ENCODE assay signal across 7 cellular contexts in genomic region chr7:32979902-32980301, GRCh38. TPM values are rescaled to one million over a fixed set of nuclear protein-coding genes. Genes with fewer than 3 reads are reported as not detected.
DNase-seq lines count a peak whose midpoint lies in the region; FAIRE-seq and TF ChIP-seq lines count a peak whose summit lies in the region.
"Not testable (repeated sequence)": the region's sequence is repeated elsewhere in the genome, so short reads cannot be mapped to it uniquely, and the experiment has no call there.

No MANE protein-coding gene starts in this region.

- CTCF ChIA-PET in Calu3 (lab: Charles Lee); PC-9 (lab: Charles Lee); MCF 10A (lab: Yijun Ruan, JAX); H1 (lab: Charles Lee; ENCODE audit: partially characterized antibody): not testable (repeated sequence)

- H3K9me3 Mint-ChIP-seq in Calu3 (ENCODE audit: low read depth, unreplicated experiment); HFFc6; MCF 10A (ENCODE audit: unreplicated experiment): not testable (repeated sequence)

- H3K4ac ChIP-seq in H1 (replicated peaks; ENCODE audit: insufficient read length, low read depth, low read length): not testable (repeated sequence)

- H3K23me2 ChIP-seq in H1 (ENCODE audit: low read depth, low read length): not testable (repeated sequence)

- H3K9me2 ChIP-seq in PC-9 (ENCODE audit: insufficient read depth): not testable (repeated sequence)

- not testable (repeated sequence) for H3K9ac ChIP-seq in H1 (replicated peaks in 1 of 4; ENCODE audit: extremely low read depth in 1 of 4, low read depth in 3 of 4, low read length in 3 of 4); smooth muscle cell (ENCODE audit: low read depth)

- not testable (repeated sequence) for H2AFZ ChIP-seq in PC-9; H1 (ENCODE audit: low read length); smooth muscle cell (ENCODE audit: low read depth)

- H3K4me1 ChIP-seq in PC-9 (replicated peaks; ENCODE audit: insufficient read depth): peaks cover 13% of the 10 kb centered on the region
- not testable (repeated sequence) for H3K4me1 ChIP-seq in H1 (replicated peaks in 1 of 4; ENCODE audit: control insufficient read depth in 3 of 4, insufficient read depth in 4 of 4, low read length in 3 of 4); smooth muscle cell (ENCODE audit: low read depth)

- H3K79me2 ChIP-seq in PC-9 (ENCODE audit: low read depth); H1 (ENCODE audit: control insufficient read depth in 1 of 2, insufficient read depth in 2 of 2, low read length in 2 of 2); smooth muscle cell (ENCODE audit: low read depth): not testable (repeated sequence)

- not testable (repeated sequence) for H4K20me1 ChIP-seq in PC-9 (ENCODE audit: insufficient read depth); H1 (replicated peaks in 1 of 2; ENCODE audit: control insufficient read depth in 1 of 2, insufficient read depth in 2 of 2, low read length in 2 of 2); smooth muscle cell (ENCODE audit: low read depth)

- not testable (repeated sequence) for H3K18ac ChIP-seq in H1 (ENCODE audit: extremely low read depth, low read length)

- H3K27ac ChIP-seq in PC-9: peak overlapping the region; percentile 57; the same call in 1 of the 2 replicates
- not testable (repeated sequence) for H3K27ac ChIP-seq in H1 (ENCODE audit: low read depth, low read length)
- H3K27ac ChIP-seq in smooth muscle cell (ENCODE audit: low read depth): peak overlapping the region; percentile 60

- not testable (repeated sequence) for H2BK12ac ChIP-seq in H1 (ENCODE audit: low read depth, low read length)

- H3K27me3 Mint-ChIP-seq in Calu3 (ENCODE audit: unreplicated experiment); HFFc6 (ENCODE audit: insufficient read depth); MCF 10A (ENCODE audit: insufficient read depth, unreplicated experiment): not testable (repeated sequence)

- H2BK5ac ChIP-seq in H1 (ENCODE audit: low read depth, low read length): not testable (repeated sequence)

- H3K27me3 ChIP-seq in PC-9 (ENCODE audit: insufficient read depth, low read depth); H1 (replicated peaks in 1 of 4; ENCODE audit: control insufficient read depth in 3 of 4, extremely low read depth in 1 of 4, insufficient read depth in 3 of 4, low read length in 3 of 4); smooth muscle cell (ENCODE audit: low read depth): not testable (repeated sequence)

- H3K79me1 ChIP-seq in H1 (ENCODE audit: low read depth, low read length): not testable (repeated sequence)

- TF ChIP-seq RAD21 in H1 (IDR thresholded peaks at IDR 0.05 in 1 of 2, conservative IDR thresholded peaks at IDR 0.05 in 1 of 2; ENCODE audit: low read depth in 2 of 2, low read length in 2 of 2): not testable (repeated sequence)

- not testable (repeated sequence) for TF ChIP-seq CTCF in Calu3 (IDR thresholded peaks at IDR 0.05; ENCODE audit: unreplicated experiment); HFFc6 (IDR thresholded peaks at IDR 0.05); PC-9 (conservative IDR thresholded peaks at IDR 0.05); astrocyte of the cerebellum (IDR thresholded peaks at IDR 0.05; ENCODE audit: low read depth, low read length, missing control alignments); MCF 10A (IDR thresholded peaks at IDR 0.05; ENCODE audit: unreplicated experiment); H1 (IDR thresholded peaks at IDR 0.05; ENCODE audit: control extremely low read depth in 1 of 3, insufficient read depth in 1 of 3, low read depth in 1 of 3, low read length in 3 of 3); smooth muscle cell (IDR thresholded peaks at IDR 0.05; ENCODE audit: borderline replicate concordance, insufficient read depth, poor library complexity, severe bottlenecking)

- not testable (repeated sequence) for H3K4me3 Mint-ChIP-seq in Calu3 (ENCODE audit: low read depth, unreplicated experiment); HFFc6; MCF 10A (ENCODE audit: unreplicated experiment)

- not testable (repeated sequence) for H2AK5ac ChIP-seq in H1 (ENCODE audit: low read depth, low read length)

- not testable (repeated sequence) for H3F3A ChIP-seq in PC-9 (ENCODE audit: insufficient read depth, low read depth); smooth muscle cell (ENCODE audit: low read depth)

- in situ Hi-C loops in astrocyte of the cerebellum (cut with HindIII; ENCODE audit: low sequenced_read_pairs): not testable (repeated sequence)

- not testable (repeated sequence) for TF ChIP-seq EP300 in H1 (IDR thresholded peaks at IDR 0.05; ENCODE audit: borderline replicate concordance in 1 of 2, low read depth in 2 of 2, low read length in 2 of 2)

- H3K36me3 ChIP-seq in PC-9 (ENCODE audit: low read depth); H1 (ENCODE audit: control insufficient read depth in 2 of 4, insufficient read depth in 4 of 4, low read length in 3 of 4); smooth muscle cell (ENCODE audit: low read depth): not testable (repeated sequence)

- H3K36me3 Mint-ChIP-seq in Calu3 (ENCODE audit: insufficient read depth, unreplicated experiment): not testable (repeated sequence)
- peaks cover 33% of the 10 kb centered on the region for H3K36me3 Mint-ChIP-seq in HFFc6 (ENCODE audit: low read depth)
- H3K36me3 Mint-ChIP-seq in MCF 10A (ENCODE audit: insufficient read depth, unreplicated experiment): peaks cover 14% of the 10 kb centered on the region

- not testable (repeated sequence) for H3K23ac ChIP-seq in H1 (ENCODE audit: insufficient read length)

- FAIRE-seq in H1 (lab: Jason Lieb, UNC): peak; percentile 66

- H3K4me1 Mint-ChIP-seq in Calu3 (ENCODE audit: low read depth, unreplicated experiment); MCF 10A (ENCODE audit: insufficient read depth, unreplicated experiment): not testable (repeated sequence)
- H3K4me1 Mint-ChIP-seq in HFFc6 (ENCODE audit: low read depth): peaks cover 31% of the 10 kb centered on the region

- not testable (repeated sequence) for H4K5ac ChIP-seq in H1 (ENCODE audit: insufficient read length, low read depth, low read length)

- BruUV-seq in Calu3 (replicated peaks; lab: Mats Ljungman, UMichigan) (TSS peak; percentile 61), PC-9 (replicated peaks; lab: Mats Ljungman, UMichigan) (TSS peak; percentile 48), MCF 10A (replicated peaks; lab: Mats Ljungman, UMichigan) (TSS peak; percentile 84)

- H3K56ac ChIP-seq in H1 (replicated peaks; ENCODE audit: insufficient read length, low read depth, low read length): not testable (repeated sequence)

- intact Hi-C loops in Calu3 (cut with micrococcal nuclease; ENCODE audit: unreplicated experiment); PC-9 (cut with micrococcal nuclease; ENCODE audit: unreplicated experiment); MCF 10A (cut with micrococcal nuclease): not testable (repeated sequence)

- H3K4me2 ChIP-seq in PC-9; H1 (ENCODE audit: insufficient read depth in 1 of 2, low read depth in 2 of 2, low read length in 2 of 2); smooth muscle cell: not testable (repeated sequence)

- not testable (repeated sequence) for H3K4me3 ChIP-seq in PC-9; astrocyte of the cerebellum (ENCODE audit: low read depth, low read length); H1 (ENCODE audit: extremely low read depth in 1 of 4, insufficient read depth in 2 of 4, low read depth in 3 of 4, low read length in 4 of 4); smooth muscle cell

- DNase-seq in Calu3; HFFc6; PC-9; MCF 10A (ENCODE audit: unreplicated experiment); H1 (ENCODE audit: low read depth in 1 of 2, low spot score in 2 of 2); smooth muscle cell (lab: John Stamatoyannopoulos, UW; ENCODE audit: unreplicated experiment): not testable (repeated sequence)
- peak; percentile 27 for DNase-seq in astrocyte of the cerebellum (ENCODE audit: low read depth)

- not testable (repeated sequence) for H2BK120ac ChIP-seq in H1 (replicated peaks; ENCODE audit: low read depth, low read length)

- WGBS in H1 (ENCODE audit: extremely low coverage in 1 of 2, insufficient coverage in 1 of 2, insufficient read length in 1 of 2, insufficient replicate concordance in 2 of 2, low coverage in 1 of 2, low lambda C conversion rate in 2 of 2, missing lambda C conversion rate in 1 of 2), 2 experiments: no CpG with 5 or more reads among the region's 2 CpGs
- 40% methylated on average over 2 of the region's 2 CpGs for WGBS in smooth muscle cell (ENCODE audit: low lambda C conversion rate)

- not testable (repeated sequence) for H3K27ac Mint-ChIP-seq in Calu3 (ENCODE audit: unreplicated experiment); MCF 10A (ENCODE audit: low read depth, unreplicated experiment)
- H3K27ac Mint-ChIP-seq in HFFc6: peak overlapping the region; percentile 57

- not testable (repeated sequence) for TF ChIP-seq POLR2A in H1 (IDR thresholded peaks at IDR 0.05; ENCODE audit: control extremely low read depth in 1 of 2, low read depth in 2 of 2, low read length in 2 of 2)

- H4K91ac ChIP-seq in H1 (replicated peaks; ENCODE audit: insufficient read length, low read length): not testable (repeated sequence)

- not testable (repeated sequence) for H2BK20ac ChIP-seq in H1 (ENCODE audit: low read length)

- not testable (repeated sequence) for H3K9me3 ChIP-seq in PC-9 (ENCODE audit: insufficient read depth, low read depth); H1 (ENCODE audit: insufficient read depth in 2 of 2, low read depth in 1 of 2, low read length in 1 of 2); smooth muscle cell (replicated peaks; ENCODE audit: low read depth)

- H2BK15ac ChIP-seq in H1 (ENCODE audit: low read length): not testable (repeated sequence)

- H3K14ac ChIP-seq in H1 (ENCODE audit: insufficient read length): not testable (repeated sequence)

- POLR2A ChIA-PET in PC-9 (lab: Charles Lee; ENCODE audit: unreplicated experiment); MCF 10A (lab: Yijun Ruan, JAX); H1 (lab: Charles Lee; ENCODE audit: partially characterized antibody): not testable (repeated sequence)

- not testable (repeated sequence) for H4K8ac ChIP-seq in H1 (ENCODE audit: extremely low read depth, insufficient read depth, low read length)

RNA-seq across cellular contexts. Expression of gene FKBP9, which starts 22.7 kb away (rescaled TPM):
- total RNA-seq in Calu3 (2022) (124 and 160 TPM in 2 replicates), PC-9 (2021) (155 and 160 TPM in 2 replicates), MCF 10A (2022) (111 and 139 TPM in 2 replicates), smooth muscle cell (99.0 and 133 TPM in 2 replicates)
- total RNA-seq in HFFc6 (2021; fragmentation: NEBNext Ultra II Directional; extraction: Animal tissue kit (Norgen Biotek cat#: 25700)): 100 to 1,000 TPM; 196 to 241 (median 214) TPM
- total RNA-seq in H1 (2021; fragmentation: NEBNext Ultra II Directional; extraction: Animal tissue kit (Norgen Biotek cat#: 25700)): 9.9 and 10.1 TPM in 2 replicates
- polyA plus RNA-seq in H1 (2011; rRNA removed) (7.2 and 7.9 TPM in 2 replicates), smooth muscle cell (111 and 130 TPM in 2 replicates)
- 5.5 TPM for polyA plus RNA-seq in H1 (2011; cell fraction: cytosol; rRNA removed)
- 4.8 TPM for polyA plus RNA-seq in H1 (2011; cell fraction: nucleus; rRNA removed)
- 9.6 to 11.3 TPM (median 10.4 TPM) in 4 replicates for polyA plus RNA-seq in H1 (2012, experiment 1 of 2)
- 2.3 TPM for polyA plus RNA-seq in H1 (2012, experiment 2 of 2)
- polyA plus RNA-seq in H1 (2013, experiment 1 of 2): 9.8 TPM
- polyA plus RNA-seq in H1 (2013, experiment 2 of 2): 10.3 TPM
- polyA minus RNA-seq in H1 (2011; rRNA and poly(A)+ RNA removed): 7.8 and 17.5 TPM in 2 replicates
- polyA minus RNA-seq in H1 (2011; cell fraction: cytosol; rRNA and poly(A)+ RNA removed): 10.3 TPM
- polyA minus RNA-seq in H1 (2011; cell fraction: nucleus; rRNA and poly(A)+ RNA removed): 10.6 TPM
